8 cellular contexts compared by ENCODE assay signal in the genomic region with DNA sequence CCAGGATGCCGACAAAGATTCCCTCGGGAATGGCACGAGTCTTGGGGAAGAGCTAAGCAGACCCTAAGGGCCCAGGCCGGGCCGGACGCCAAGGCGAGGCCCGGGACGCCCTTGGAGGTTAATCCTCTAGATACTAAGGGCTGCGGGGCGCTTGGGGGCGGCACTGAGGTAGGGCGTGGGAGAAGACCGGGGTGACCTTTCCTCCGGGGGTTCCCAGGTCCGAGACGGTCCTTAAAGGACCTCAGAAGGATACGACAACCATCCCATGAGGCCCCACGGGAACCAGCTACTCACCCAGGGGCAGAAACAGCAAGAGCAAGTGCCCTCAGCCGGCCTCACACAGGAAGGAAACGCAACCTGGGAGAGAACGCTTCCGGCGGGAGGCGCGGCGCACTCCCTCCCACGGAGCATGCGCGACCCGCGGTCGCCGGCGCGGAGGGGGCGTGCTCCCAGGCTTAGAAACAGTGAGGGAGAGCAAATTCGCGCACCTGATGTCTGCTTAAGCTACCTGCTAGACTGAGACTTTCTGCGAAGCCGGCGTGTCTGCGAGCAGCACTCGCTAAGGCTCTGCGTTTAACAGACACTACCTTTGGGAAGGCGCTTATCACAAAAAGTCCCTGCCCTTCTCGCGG. TPM values are rescaled to one million over a fixed set of nuclear protein-coding genes. Genes with fewer than 3 reads are reported as not detected.
DNase-seq lines count a peak whose midpoint lies in the region; ATAC-seq lines count a peak whose summit lies in the region.

A gene with protein sequence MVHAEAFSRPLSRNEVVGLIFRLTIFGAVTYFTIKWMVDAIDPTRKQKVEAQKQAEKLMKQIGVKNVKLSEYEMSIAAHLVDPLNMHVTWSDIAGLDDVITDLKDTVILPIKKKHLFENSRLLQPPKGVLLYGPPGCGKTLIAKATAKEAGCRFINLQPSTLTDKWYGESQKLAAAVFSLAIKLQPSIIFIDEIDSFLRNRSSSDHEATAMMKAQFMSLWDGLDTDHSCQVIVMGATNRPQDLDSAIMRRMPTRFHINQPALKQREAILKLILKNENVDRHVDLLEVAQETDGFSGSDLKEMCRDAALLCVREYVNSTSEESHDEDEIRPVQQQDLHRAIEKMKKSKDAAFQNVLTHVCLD (minus strand): TSS at position 354 of the 632 bp plus-strand sequence. CDS start 3,627 bp downstream, outside the sequence.

- peak within 1 kb of the TSS; percentile 97 for H3K4me3 Mint-ChIP-seq in activated T-cell treated with anti-CD3 and anti-CD28 coated beads, Interleukin-2, amount 50 U/mL, for 24 hours

- peaks cover 49% of the 10 kb centered on the region for H3K36me3 Mint-ChIP-seq in activated T-cell treated with anti-CD3 and anti-CD28 coated beads, Interleukin-2, amount 50 U/mL, for 24 hours (ENCODE audit: low read depth)

- H3K27ac Mint-ChIP-seq in activated T-cell treated with anti-CD3 and anti-CD28 coated beads, Interleukin-2, amount 50 U/mL, for 24 hours = peak within 1 kb of the TSS; percentile 99

- no peaks in the 10 kb centered on the region for H3K9me3 Mint-ChIP-seq in activated T-cell treated with anti-CD3 and anti-CD28 coated beads, Interleukin-2, amount 50 U/mL, for 24 hours

- peak within 1 kb of the TSS; percentile 92 for H3K27ac ChIP-seq in muscle layer of duodenum (ENCODE audit: low read length)

- no peaks in the 10 kb centered on the region for H3K9me3 ChIP-seq in muscle layer of duodenum (ENCODE audit: control insufficient read depth in 1 of 2, low read length in 2 of 2)

- H3K27me3 ChIP-seq in muscle layer of duodenum (ENCODE audit: low read depth, low read length) = no peaks in the 10 kb centered on the region

- H3K27me3 Mint-ChIP-seq in activated T-cell treated with anti-CD3 and anti-CD28 coated beads, Interleukin-2, amount 50 U/mL, for 24 hours = no peaks in the 10 kb centered on the region

- peak; percentile 78 for ATAC-seq in GM21515 (IDR thresholded peaks at IDR 0.05; ENCODE audit: unreplicated experiment)
- peak; percentile 97 for ATAC-seq in esophagus mucosa

- peak within 1 kb of the TSS; percentile 87 to 88 for H3K4me3 ChIP-seq in muscle layer of duodenum (ENCODE audit: low read depth in 1 of 2, low read length in 2 of 2)

- H3K4me1 Mint-ChIP-seq in activated T-cell treated with anti-CD3 and anti-CD28 coated beads, Interleukin-2, amount 50 U/mL, for 24 hours (ENCODE audit: low read depth) = peaks cover 38% of the 10 kb centered on the region

- H3K36me3 ChIP-seq in muscle layer of duodenum (ENCODE audit: control insufficient read depth in 1 of 2, insufficient read depth in 2 of 2, low read length in 2 of 2) = no peaks in the 10 kb centered on the region

- peak; percentile 61 for DNase-seq in DMS 273 treated with DMSO at 0.1 percent for 48 hours (lab: John Stamatoyannopoulos, UW)
- peak; percentile 58 for DNase-seq in HuH-7.5 (ENCODE audit: low spot score)
- DNase-seq in OCI-M1 (lab: John Stamatoyannopoulos, UW) = peak; percentile 95
- peak; percentile 92 for DNase-seq in activated T-cell treated with anti-CD3 and anti-CD28 coated beads, Interleukin-2, amount 50 U/mL, for 24 hours
- peak; percentile 82 to 84 for DNase-seq in stimulated activated CD8-positive, alpha-beta memory T cell treated with anti-CD3 and anti-CD28 coated beads, Interleukin-7, amount 100 ng/mL, for 48 hours (ENCODE audit: extremely low read depth in 1 of 2, low read depth in 1 of 2)

- peaks cover 14 to 30% of the 10 kb centered on the region in 2 donors for H3K4me1 ChIP-seq in muscle layer of duodenum (ENCODE audit: control insufficient read depth in 1 of 2, insufficient read depth in 2 of 2, low read length in 2 of 2)

RNA-seq across cellular contexts. Expression of the gene that starts here (rescaled TPM):
- total RNA-seq in esophagus mucosa = 26.3 TPM

Comparison
In these comparisons a context has a peak if more than half of its experiments do, and no peak if none do; other contexts are left out.
1. Peak in every context shown above with its lines: DNase-seq, ATAC-seq, H3K4me3 ChIP-seq and H3K27ac ChIP-seq.